8 cellular contexts compared by ENCODE assay signal in the genomic region with DNA sequence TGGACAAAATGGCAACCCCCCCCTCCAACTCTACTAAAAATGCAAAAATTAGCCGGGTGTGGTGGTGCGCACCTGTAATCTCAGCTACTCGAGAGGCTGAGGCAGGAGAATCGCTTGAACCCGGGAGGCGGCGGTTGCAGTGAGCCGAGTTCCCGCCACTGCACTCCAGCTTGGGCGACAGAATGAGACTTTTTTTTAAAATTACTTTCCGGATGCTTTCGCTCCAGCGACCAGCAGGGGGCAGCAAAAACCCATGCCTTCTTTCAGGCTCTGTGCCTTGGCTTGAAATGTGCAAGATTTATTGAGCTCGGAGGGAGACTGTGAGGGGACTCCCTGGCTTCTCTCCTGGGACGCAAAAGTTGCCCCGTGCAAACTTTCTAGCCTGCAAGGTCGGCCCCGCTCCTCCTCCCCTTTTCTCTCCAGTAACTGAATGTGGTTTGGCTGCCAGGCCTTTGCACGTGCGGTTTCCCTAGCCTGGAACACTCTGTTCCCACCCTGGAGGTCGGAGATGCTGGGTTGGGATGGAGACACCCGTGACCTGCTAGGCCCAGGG.
DNase-seq lines count a peak whose midpoint lies in the region; ATAC-seq and TF ChIP-seq lines count a peak whose summit lies in the region.

No MANE protein-coding gene starts in this region.

- H3K9ac ChIP-seq in mammary epithelial cell (ENCODE audit: insufficient read depth, low read length): no peak overlapping the region

- H3K79me2 ChIP-seq in mammary epithelial cell (ENCODE audit: insufficient read depth, low read length): no peaks in the 10 kb centered on the region

- intact Hi-C loops in mammary epithelial cell (cut with micrococcal nuclease): loop anchor here (1.0 to 10.0 kb wide), 2 partner anchors 167 to 320 kb away; a partner anchor contains a TSS

- WGBS in mammary epithelial cell (ENCODE audit: low coverage, missing lambda C conversion rate): 9% methylated on average over 14 of the region's 22 CpGs

- dilution Hi-C loops in mammary epithelial cell (cut with HindIII; ENCODE audit: low sequenced_read_pairs): loop anchor here (5.0 kb wide), 2 partner anchors 73 to 317 kb away; no protein-coding TSS in a partner anchor

- H3K36me3 ChIP-seq in mammary epithelial cell (ENCODE audit: insufficient read depth, low read length): no peaks in the 10 kb centered on the region

- no peak overlapping the region for H2AFZ ChIP-seq in mammary epithelial cell (ENCODE audit: low read depth, low read length)

- H3K4me3 ChIP-seq in WI38 (ENCODE audit: low read depth, low read length) (no peak overlapping the region), mammary epithelial cell (replicated peaks in 1 of 3; ENCODE audit: insufficient read depth in 1 of 3, low read depth in 2 of 3, low read length in 3 of 3) (no peak overlapping the region)

- no peaks in the 10 kb centered on the region for H4K20me1 ChIP-seq in mammary epithelial cell (ENCODE audit: insufficient read depth, low read length)

- ATAC-seq in GM18867 (IDR thresholded peaks at IDR 0.05; ENCODE audit: unreplicated experiment): no peak

- H3K27ac ChIP-seq in mammary epithelial cell (ENCODE audit: insufficient read depth, low read depth, low read length): no peak overlapping the region

- TF ChIP-seq CTCF in WI38 (IDR thresholded peaks at IDR 0.05; ENCODE audit: low read depth, low read length) (peak; percentile 87), mammary epithelial cell (conservative IDR thresholded peaks at IDR 0.05 in 1 of 2, IDR thresholded peaks at IDR 0.05 in 1 of 2; ENCODE audit: extremely low read depth in 1 of 2, insufficient read depth in 1 of 2, low read depth in 1 of 2, low read length in 2 of 2) (peak; percentile 78 to 85)

- no peak overlapping the region for H3K4me2 ChIP-seq in mammary epithelial cell (ENCODE audit: insufficient read depth, low read depth, low read length)

- H3K4me1 ChIP-seq in mammary epithelial cell (ENCODE audit: insufficient read depth, low read length): no peaks in the 10 kb centered on the region

- DNase-seq in NCI-H1417 (lab: John Stamatoyannopoulos, UW) (peak; percentile 58 to 90 (median 77)), NCI-H1417 treated with DMSO at 0.1 percent for 48 hours (lab: John Stamatoyannopoulos, UW) (no peak), NCI-H1436 treated with DMSO at 0.1 percent for 48 hours (lab: John Stamatoyannopoulos, UW) (peak; percentile 13), mammary epithelial cell (peak; percentile 41), islet precursor cell (peak; percentile 80)
- DNase-seq in stimulated activated CD4-positive, alpha-beta T cell treated with anti-CD3 and anti-CD28 coated beads, Interleukin-1b, Interleukin-23, amount 100 ng/mL, for 24 hours (ENCODE audit: low read depth in 4 of 4, low spot score in 1 of 4): peak; percentile 61 to 81 (median 68)

- no peaks in the 10 kb centered on the region for H3K9me3 ChIP-seq in mammary epithelial cell (replicated peaks; ENCODE audit: insufficient read depth, low read length)

- H3K27me3 ChIP-seq in mammary epithelial cell (ENCODE audit: insufficient read depth, low read length): no peaks in the 10 kb centered on the region

- no TSS peak for BruUV-seq in mammary epithelial cell (replicated peaks; lab: Mats Ljungman, UMichigan)

- CTCF ChIA-PET in mammary epithelial cell (lab: Charles Lee; ENCODE audit: low non-redundant PET): interaction anchor here (0.6 to 1.0 kb wide), 6 partner anchors 13 to 962 kb away, joined by 3 to 12 read pairs (median 4); a partner anchor contains a TSS

- in situ Hi-C loops in mammary epithelial cell (cut with MboI; ENCODE audit: low sequenced_read_pairs in 2 of 2): no loop called here
